12 cellular contexts compared by ENCODE assay signal in the genomic region with DNA sequence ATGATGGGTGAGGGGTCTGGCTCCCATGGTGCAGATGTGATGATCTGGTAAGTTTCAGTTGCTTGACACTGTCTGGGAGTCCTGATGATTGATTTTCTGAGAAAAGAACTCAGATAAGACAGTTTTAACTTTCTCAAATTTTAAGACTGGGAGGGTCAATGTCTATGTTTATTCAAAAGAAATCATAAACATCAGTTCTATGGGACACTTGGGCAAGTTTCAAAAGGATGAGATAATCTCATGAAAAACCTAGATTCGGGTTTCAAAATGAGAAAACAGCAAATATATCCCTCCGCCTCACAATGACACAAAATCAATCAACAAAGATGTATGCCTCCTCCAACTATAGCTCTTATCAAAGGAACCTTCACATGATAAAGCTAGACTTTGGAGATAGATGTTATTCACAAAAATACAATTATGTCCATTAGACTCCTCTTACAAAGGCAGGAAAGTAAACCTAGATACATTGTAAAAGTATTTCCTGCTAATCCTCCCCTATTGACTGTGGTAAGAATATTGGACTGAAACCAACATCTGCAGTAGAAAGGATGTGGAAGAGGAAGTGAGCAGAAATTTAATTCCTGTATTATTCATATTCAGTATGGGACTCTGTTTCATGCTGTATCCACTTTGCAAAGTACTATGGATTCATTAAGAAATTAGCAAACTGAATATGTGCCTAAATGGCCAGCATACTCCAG. TPM values are rescaled to one million over a fixed set of nuclear protein-coding genes. Genes with fewer than 3 reads are reported as not detected.
DNase-seq lines count a peak whose midpoint lies in the region; ATAC-seq and TF ChIP-seq lines count a peak whose summit lies in the region.
"Had no signal": no experiment of that assay in that cellular context is flagged by ENCODE, and none has a peak within 500 bp of the region (broad histone marks: within the 10 kb centered on the region; RNA-seq: fewer than 3 reads in every experiment).

No MANE protein-coding gene starts in this region.

- peak; percentile 98 for ATAC-seq in GM18517 (IDR thresholded peaks at IDR 0.05; ENCODE audit: unreplicated experiment)
- peak; percentile 97 for ATAC-seq in GM21723 (IDR thresholded peaks at IDR 0.05; ENCODE audit: unreplicated experiment)
- ATAC-seq in HG03521 (IDR thresholded peaks at IDR 0.05; ENCODE audit: unreplicated experiment), result peak; percentile 96

- H3K36me3 ChIP-seq in esophagus muscularis mucosa, result no peaks in the 10 kb centered on the region
- H3K36me3 ChIP-seq: tibial nerve had no signal

- TF ChIP-seq POLR2A in esophagus muscularis mucosa (IDR thresholded peaks at IDR 0.05; ENCODE audit: low read depth), result no peak

- 76% methylated on average over 2 of the region's 2 CpGs for WGBS in esophagus muscularis mucosa

- H3K4me1 ChIP-seq in esophagus muscularis mucosa, result peaks cover 0 to 10% (median 4%) of the 10 kb centered on the region in 4 donors

- H3K27ac ChIP-seq in esophagus muscularis mucosa (replicated peaks in 1 of 4), result no peak overlapping the region

- no peaks in the 10 kb centered on the region for H3K9me3 ChIP-seq in esophagus muscularis mucosa
- H3K9me3 ChIP-seq: tibial nerve had no signal

- peak; percentile 4 for DNase-seq in fibroblast of peridontal ligament (ENCODE audit: extremely low read depth)
- no peak for DNase-seq in esophagus muscularis mucosa (ENCODE audit: extremely low spot score)
- DNase-seq in NK-92 treated with Interleukin-12 subunit alpha and Interleukin-12 subunit beta, amount 100 ng/mL, for 24 hours (lab: John Stamatoyannopoulos, UW), result no peak
- DNase-seq in activated naive CD4-positive, alpha-beta T cell (lab: John Stamatoyannopoulos, UW), result no peak
- DNase-seq in NCI-H1930 (lab: John Stamatoyannopoulos, UW), result no peak
- DNase-seq: NCI-H345 had no signal

- no peak for TF ChIP-seq CTCF in esophagus muscularis mucosa (IDR thresholded peaks at IDR 0.05)

- H3K4me3 ChIP-seq in esophagus muscularis mucosa, result no peak overlapping the region
- H3K4me3 ChIP-seq: tibial nerve had no signal

- intact Hi-C loops in esophagus muscularis mucosa (cut with DNase I), result no loop called here

- no peaks in the 10 kb centered on the region for H3K27me3 ChIP-seq in esophagus muscularis mucosa
- H3K27me3 ChIP-seq: tibial nerve had no signal

- no peak for TF ChIP-seq EP300 in esophagus muscularis mucosa (IDR thresholded peaks at IDR 0.05)

RNA-seq across cellular contexts. Expression of a gene that starts 21.6 kb away (rescaled TPM):
- 10 to 100 TPM in 3 of 4 donors, 1 to 10 TPM in 1; 7.9 to 17.0 (median 12.8) TPM for total RNA-seq in esophagus muscularis mucosa

RNA-seq across cellular contexts. Expression of a gene that starts 52.3 kb away (rescaled TPM):
- not detected for total RNA-seq in esophagus muscularis mucosa
- total RNA-seq: fibroblast of villous mesenchyme, renal cortical epithelial cell, tibial nerve had no signal
